12 cellular contexts compared by ENCODE assay signal in the genomic region with DNA sequence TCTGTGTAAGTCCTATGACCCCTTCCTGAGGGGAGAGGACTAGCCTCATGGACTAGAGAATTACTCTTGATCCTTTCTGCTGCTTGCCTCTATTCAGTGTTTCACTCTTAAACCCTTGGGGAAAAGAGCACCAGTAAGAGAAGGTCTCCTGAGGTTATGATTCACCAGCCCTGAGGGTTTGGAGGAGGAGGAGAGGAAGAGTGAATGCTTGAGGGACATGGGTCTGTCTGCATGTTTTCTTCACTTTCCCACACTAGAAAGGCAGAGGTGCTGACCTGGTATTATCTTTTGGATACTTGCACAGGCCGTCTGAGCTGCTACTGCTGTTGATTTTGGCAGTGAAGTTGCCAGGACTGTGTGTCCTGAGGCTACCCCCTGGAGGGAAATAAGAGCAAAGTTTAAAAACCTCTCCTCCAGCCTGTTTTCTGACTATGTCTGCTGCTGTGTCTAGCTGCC.
A peak's percentile ranks its signal among the peaks of the same experiment; 100 is the strongest.
DNase-seq lines count a peak whose midpoint lies in the region; ATAC-seq and TF ChIP-seq lines count a peak whose summit lies in the region.
"Had no signal": no experiment of that assay in that cellular context is flagged by ENCODE, and none has a peak within 500 bp of the region (broad histone marks: within the 10 kb centered on the region; RNA-seq: fewer than 3 reads in every experiment).

No MANE protein-coding gene starts in this region.

- peak overlapping the region; percentile 47 for H3K4me2 ChIP-seq in parathyroid adenoma (ENCODE audit: low read length)

- H3K27me3 Mint-ChIP-seq in activated T-cell treated with anti-CD3 and anti-CD28 coated beads, Interleukin-2, amount 50 U/mL, for 72 hours (ENCODE audit: low read depth): no peaks in the 10 kb centered on the region
- H3K27me3 Mint-ChIP-seq: activated naive CD8-positive, alpha-beta T cell had no signal

- peaks cover 0 to 2% of the 10 kb centered on the region in 2 donors for H3K36me3 Mint-ChIP-seq in activated T-cell treated with anti-CD3 and anti-CD28 coated beads, Interleukin-2, amount 50 U/mL, for 72 hours (ENCODE audit: insufficient read depth in 2 of 2)
- H3K36me3 Mint-ChIP-seq: activated naive CD8-positive, alpha-beta T cell had no signal

- no peak overlapping the region for H3K4me3 ChIP-seq in choroid plexus epithelial cell (ENCODE audit: low read depth, low read length)
- H3K4me3 ChIP-seq in parathyroid adenoma (ENCODE audit: low read depth, low read length): no peak overlapping the region
- H3K4me3 ChIP-seq in stomach: no peak overlapping the region
- H3K4me3 ChIP-seq: vagina had no signal

- no peak overlapping the region for H3K27ac Mint-ChIP-seq in activated T-cell treated with anti-CD3 and anti-CD28 coated beads, Interleukin-2, amount 50 U/mL, for 72 hours
- H3K27ac Mint-ChIP-seq: activated naive CD8-positive, alpha-beta T cell; nephron progenitor cell had no signal

- no peak overlapping the region for H2AFZ ChIP-seq in parathyroid adenoma

- no peak overlapping the region for H3K4me3 Mint-ChIP-seq in activated T-cell treated with anti-CD3 and anti-CD28 coated beads, Interleukin-2, amount 50 U/mL, for 72 hours
- H3K4me3 Mint-ChIP-seq: activated naive CD8-positive, alpha-beta T cell; nephron progenitor cell had no signal

- no peaks in the 10 kb centered on the region for H3K9me3 Mint-ChIP-seq in activated T-cell treated with anti-CD3 and anti-CD28 coated beads, Interleukin-2, amount 50 U/mL, for 72 hours

- H3K27me3 ChIP-seq in parathyroid adenoma (ENCODE audit: control insufficient read depth, insufficient read depth, low read length): no peaks in the 10 kb centered on the region
- H3K27me3 ChIP-seq in stomach: no peaks in the 10 kb centered on the region
- H3K27me3 ChIP-seq: vagina had no signal

- H3K9ac ChIP-seq in parathyroid adenoma: no peak overlapping the region

- no peaks in the 10 kb centered on the region for H3K4me1 ChIP-seq in parathyroid adenoma
- H3K4me1 ChIP-seq in stomach: no peaks in the 10 kb centered on the region
- H3K4me1 ChIP-seq: vagina had no signal

- WGBS in stomach, 5 donors: 11 to 27% (median 14%) methylated on average over 1 of the region's 1 CpG

- ATAC-seq in GM18511 (IDR thresholded peaks at IDR 0.05; ENCODE audit: unreplicated experiment): peak; percentile 69
- no peak for ATAC-seq in activated T-cell treated with anti-CD3 and anti-CD28 coated beads, Interleukin-2, amount 50 U/mL, for 72 hours (replicated peaks in 1 of 2)

- H3K4me1 Mint-ChIP-seq in activated T-cell treated with anti-CD3 and anti-CD28 coated beads, Interleukin-2, amount 50 U/mL, for 72 hours (ENCODE audit: low read depth): no peaks in the 10 kb centered on the region

- H3K27ac ChIP-seq in parathyroid adenoma (peak overlapping the region; percentile 31), stomach (no peak overlapping the region)
- H3K27ac ChIP-seq: vagina had no signal

- H3K79me2 ChIP-seq in parathyroid adenoma: peaks cover 9% of the 10 kb centered on the region

- H3K36me3 ChIP-seq in parathyroid adenoma (ENCODE audit: control insufficient read depth, insufficient read depth, low read length): no peaks in the 10 kb centered on the region
- H3K36me3 ChIP-seq in stomach: no peaks in the 10 kb centered on the region

- peak; percentile 10 for DNase-seq in HK-2 (ENCODE audit: unreplicated experiment)
- peak; percentile 100 for DNase-seq in choroid plexus epithelial cell (ENCODE audit: low read depth)
- DNase-seq in stomach: no peak
- no peak for DNase-seq in activated effector memory CD4-positive, alpha-beta T cell treated with Interleukin-2 at 50 U/mL for 16 hours
- DNase-seq in ecto neural progenitor cell (ENCODE audit: low spot score): no peak
- no peak for DNase-seq in activated T-cell treated with anti-CD3 and anti-CD28 coated beads, Interleukin-2, amount 50 U/mL, for 72 hours
- DNase-seq: NCI-H2171, nephron progenitor cell had no signal

- no peak for TF ChIP-seq EP300 in stomach (IDR thresholded peaks at IDR 0.05)

- TF ChIP-seq POLR2A in stomach (IDR thresholded peaks at IDR 0.05): no peak

- no peaks in the 10 kb centered on the region for H3K9me3 ChIP-seq in parathyroid adenoma (ENCODE audit: control insufficient read depth, low read length)
- H3K9me3 ChIP-seq in stomach: no peaks in the 10 kb centered on the region
- H3K9me3 ChIP-seq: vagina had no signal

- intact Hi-C loops in stomach (cut with DNase I; ENCODE audit: low total_unique reads): no loop called here

- TF ChIP-seq CTCF in choroid plexus epithelial cell (conservative IDR thresholded peaks at IDR 0.05; ENCODE audit: low read depth, low read length) (no peak), parathyroid adenoma (IDR thresholded peaks at IDR 0.05) (no peak), stomach (IDR thresholded peaks at IDR 0.05) (no peak)

Comparison
In these comparisons a context has a peak if more than half of its experiments do, and no peak if none do; other contexts are left out.
1. DNase-seq: peak in HK-2 (single experiment) and choroid plexus epithelial cell (single experiment); none in stomach (single experiment), activated effector memory CD4-positive, alpha-beta T cell treated with Interleukin-2 at 50 U/mL for 16 hours (single experiment), ecto neural progenitor cell (single experiment) and activated T-cell treated with anti-CD3 and anti-CD28 coated beads, Interleukin-2, amount 50 U/mL, for 72 hours (0 of 2).